ENCODE assay signal across 1 cellular context in the genomic region with DNA sequence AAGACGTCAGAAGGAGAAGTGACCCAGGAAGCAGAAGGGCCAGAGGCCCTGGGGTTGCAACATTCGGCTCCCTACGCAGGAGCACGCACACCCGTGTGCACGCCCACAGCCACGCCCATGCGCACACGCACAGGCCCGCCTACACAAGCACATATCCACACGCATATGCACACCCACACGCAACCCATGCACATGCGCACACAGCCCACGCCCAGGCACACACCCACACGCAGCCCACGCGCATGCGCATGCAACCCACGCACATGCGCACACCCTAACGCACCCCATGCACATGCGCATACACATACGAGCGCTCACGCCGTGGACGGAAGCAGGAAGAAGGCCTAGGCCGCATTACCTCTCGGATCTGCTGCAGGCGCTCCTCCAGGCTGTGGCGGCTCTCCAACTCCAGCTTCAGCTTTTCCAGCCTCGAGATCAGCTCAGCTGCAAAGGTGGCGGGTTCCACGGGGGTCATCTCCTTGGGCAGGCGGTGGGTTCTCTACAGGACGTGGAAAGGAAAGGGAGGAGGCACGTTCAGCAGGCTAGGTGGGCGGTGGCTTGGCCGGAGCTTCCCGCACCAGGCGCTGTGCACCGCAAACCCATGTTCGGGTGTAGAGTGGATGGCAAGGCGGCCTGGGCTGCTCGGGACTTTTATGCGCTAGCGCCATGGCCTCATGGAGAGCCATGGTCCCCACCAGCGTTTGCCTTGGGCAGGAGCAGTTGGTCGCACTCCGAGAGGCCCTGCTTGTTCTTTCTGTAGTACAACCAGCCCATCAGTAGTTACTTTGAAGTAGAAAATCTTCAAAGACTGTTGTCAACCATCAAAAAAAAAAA.
TF ChIP-seq lines count a peak whose summit lies in the region.

No MANE protein-coding gene starts in this region.

TF ChIP-seq in K562, 482 proteins besides CTCF, POLR2A, EP300 and RAD21 (continued from another document and continues in another):
- TF ChIP-seq, protein P1, sequence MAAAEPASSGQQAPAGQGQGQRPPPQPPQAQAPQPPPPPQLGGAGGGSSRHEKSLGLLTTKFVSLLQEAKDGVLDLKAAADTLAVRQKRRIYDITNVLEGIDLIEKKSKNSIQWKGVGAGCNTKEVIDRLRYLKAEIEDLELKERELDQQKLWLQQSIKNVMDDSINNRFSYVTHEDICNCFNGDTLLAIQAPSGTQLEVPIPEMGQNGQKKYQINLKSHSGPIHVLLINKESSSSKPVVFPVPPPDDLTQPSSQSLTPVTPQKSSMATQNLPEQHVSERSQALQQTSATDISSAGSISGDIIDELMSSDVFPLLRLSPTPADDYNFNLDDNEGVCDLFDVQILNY (CRISPR knock-in tag; IDR thresholded peaks at IDR 0.05): no peak
- no peak for TF ChIP-seq HMG20A (CRISPR knock-in tag; conservative IDR thresholded peaks at IDR 0.05)
- no peak for TF ChIP-seq CSDE1 (IDR thresholded peaks at IDR 0.05)
- no peak for TF ChIP-seq ZNF143 (CRISPR knock-in tag; IDR thresholded peaks at IDR 0.05)
- TF ChIP-seq ZNF583 (CRISPR knock-in tag; IDR thresholded peaks at IDR 0.05): no peak
- TF ChIP-seq KDM1A (IDR thresholded peaks at IDR 0.05): peak in 1 of 2 experiments; percentile 100; a peak in 2 of 4 replicates
- TF ChIP-seq, protein P2, sequence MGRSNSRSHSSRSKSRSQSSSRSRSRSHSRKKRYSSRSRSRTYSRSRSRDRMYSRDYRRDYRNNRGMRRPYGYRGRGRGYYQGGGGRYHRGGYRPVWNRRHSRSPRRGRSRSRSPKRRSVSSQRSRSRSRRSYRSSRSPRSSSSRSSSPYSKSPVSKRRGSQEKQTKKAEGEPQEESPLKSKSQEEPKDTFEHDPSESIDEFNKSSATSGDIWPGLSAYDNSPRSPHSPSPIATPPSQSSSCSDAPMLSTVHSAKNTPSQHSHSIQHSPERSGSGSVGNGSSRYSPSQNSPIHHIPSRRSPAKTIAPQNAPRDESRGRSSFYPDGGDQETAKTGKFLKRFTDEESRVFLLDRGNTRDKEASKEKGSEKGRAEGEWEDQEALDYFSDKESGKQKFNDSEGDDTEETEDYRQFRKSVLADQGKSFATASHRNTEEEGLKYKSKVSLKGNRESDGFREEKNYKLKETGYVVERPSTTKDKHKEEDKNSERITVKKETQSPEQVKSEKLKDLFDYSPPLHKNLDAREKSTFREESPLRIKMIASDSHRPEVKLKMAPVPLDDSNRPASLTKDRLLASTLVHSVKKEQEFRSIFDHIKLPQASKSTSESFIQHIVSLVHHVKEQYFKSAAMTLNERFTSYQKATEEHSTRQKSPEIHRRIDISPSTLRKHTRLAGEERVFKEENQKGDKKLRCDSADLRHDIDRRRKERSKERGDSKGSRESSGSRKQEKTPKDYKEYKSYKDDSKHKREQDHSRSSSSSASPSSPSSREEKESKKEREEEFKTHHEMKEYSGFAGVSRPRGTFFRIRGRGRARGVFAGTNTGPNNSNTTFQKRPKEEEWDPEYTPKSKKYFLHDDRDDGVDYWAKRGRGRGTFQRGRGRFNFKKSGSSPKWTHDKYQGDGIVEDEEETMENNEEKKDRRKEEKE (IDR thresholded peaks at IDR 0.05; ENCODE audit: borderline replicate concordance in 1 of 2, control insufficient read depth in 1 of 2, low read depth in 2 of 2, low read length in 1 of 2): no peak
- no peak for TF ChIP-seq ZNF551 (CRISPR knock-in tag; IDR thresholded peaks at IDR 0.05)
- TF ChIP-seq ZKSCAN3 (CRISPR knock-in tag; IDR thresholded peaks at IDR 0.05): no peak
- no peak; a peak in 1 of 4 replicates for TF ChIP-seq TBL1XR1 (IDR thresholded peaks at IDR 0.05; ENCODE audit: low read length in 2 of 2)
- no peak for TF ChIP-seq STAT5B (CRISPR knock-in tag; IDR thresholded peaks at IDR 0.05)
- no peak for TF ChIP-seq ESRRB (CRISPR knock-in tag; IDR thresholded peaks at IDR 0.05; ENCODE audit: borderline replicate concordance)
- TF ChIP-seq, protein P3, sequence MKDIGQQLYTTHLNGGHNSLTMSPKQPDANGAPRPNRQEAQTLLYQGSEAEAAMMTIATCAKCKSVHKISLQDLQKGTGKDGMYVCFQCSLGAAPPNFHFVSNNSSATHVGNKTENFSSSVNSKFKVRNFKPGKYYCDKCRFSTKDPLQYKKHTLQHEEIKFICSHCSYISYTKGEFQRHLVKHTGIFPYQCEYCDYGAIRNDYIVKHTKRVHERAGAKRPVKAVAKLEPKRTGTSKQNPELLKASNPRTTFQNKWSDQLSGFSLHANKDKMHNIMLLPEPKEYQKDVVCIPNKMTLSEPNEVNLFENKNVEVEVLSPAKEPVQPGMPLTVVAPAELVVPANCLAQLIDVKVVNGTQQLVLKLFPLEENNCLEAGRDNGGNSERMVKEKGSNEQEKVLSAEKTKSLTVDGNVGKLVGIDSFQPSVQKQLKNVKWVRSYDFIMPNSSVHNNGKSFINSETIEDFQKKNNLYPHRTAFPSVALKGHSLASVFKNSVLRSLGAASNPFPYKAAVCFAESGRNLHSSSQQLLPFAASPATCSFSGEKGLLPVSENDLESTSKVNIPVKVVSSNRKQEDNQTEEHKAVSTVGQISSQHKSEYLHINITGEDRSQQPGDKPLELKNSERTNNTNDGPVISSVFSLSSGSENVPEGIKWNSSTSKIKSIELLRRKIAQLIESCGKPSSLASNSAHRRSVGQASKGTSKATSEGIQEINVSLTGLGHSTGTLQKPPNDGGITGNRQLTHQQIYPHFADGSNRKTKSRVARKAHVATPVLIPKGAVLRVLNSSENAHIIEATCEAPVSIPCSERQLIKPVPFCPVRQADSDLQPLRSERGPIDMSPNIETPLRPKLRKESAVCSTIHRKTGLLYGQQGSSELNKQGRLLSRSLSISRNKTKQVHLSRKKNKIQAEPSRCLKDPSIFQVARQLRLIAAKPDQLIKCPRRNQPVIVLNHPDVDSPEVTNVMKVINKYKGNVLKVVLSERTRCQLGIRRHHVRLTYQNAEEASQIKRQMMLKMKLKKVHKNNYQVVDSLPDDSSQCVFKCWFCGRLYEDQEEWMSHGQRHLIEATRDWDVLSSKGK (CRISPR knock-in tag; IDR thresholded peaks at IDR 0.05): no peak
- no peak for TF ChIP-seq NFRKB (IDR thresholded peaks at IDR 0.05; ENCODE audit: low read depth)
- no peak; the same call in 1 of the 2 replicates for TF ChIP-seq MTA3 (IDR thresholded peaks at IDR 0.05; ENCODE audit: borderline replicate concordance)
- TF ChIP-seq, protein P4, sequence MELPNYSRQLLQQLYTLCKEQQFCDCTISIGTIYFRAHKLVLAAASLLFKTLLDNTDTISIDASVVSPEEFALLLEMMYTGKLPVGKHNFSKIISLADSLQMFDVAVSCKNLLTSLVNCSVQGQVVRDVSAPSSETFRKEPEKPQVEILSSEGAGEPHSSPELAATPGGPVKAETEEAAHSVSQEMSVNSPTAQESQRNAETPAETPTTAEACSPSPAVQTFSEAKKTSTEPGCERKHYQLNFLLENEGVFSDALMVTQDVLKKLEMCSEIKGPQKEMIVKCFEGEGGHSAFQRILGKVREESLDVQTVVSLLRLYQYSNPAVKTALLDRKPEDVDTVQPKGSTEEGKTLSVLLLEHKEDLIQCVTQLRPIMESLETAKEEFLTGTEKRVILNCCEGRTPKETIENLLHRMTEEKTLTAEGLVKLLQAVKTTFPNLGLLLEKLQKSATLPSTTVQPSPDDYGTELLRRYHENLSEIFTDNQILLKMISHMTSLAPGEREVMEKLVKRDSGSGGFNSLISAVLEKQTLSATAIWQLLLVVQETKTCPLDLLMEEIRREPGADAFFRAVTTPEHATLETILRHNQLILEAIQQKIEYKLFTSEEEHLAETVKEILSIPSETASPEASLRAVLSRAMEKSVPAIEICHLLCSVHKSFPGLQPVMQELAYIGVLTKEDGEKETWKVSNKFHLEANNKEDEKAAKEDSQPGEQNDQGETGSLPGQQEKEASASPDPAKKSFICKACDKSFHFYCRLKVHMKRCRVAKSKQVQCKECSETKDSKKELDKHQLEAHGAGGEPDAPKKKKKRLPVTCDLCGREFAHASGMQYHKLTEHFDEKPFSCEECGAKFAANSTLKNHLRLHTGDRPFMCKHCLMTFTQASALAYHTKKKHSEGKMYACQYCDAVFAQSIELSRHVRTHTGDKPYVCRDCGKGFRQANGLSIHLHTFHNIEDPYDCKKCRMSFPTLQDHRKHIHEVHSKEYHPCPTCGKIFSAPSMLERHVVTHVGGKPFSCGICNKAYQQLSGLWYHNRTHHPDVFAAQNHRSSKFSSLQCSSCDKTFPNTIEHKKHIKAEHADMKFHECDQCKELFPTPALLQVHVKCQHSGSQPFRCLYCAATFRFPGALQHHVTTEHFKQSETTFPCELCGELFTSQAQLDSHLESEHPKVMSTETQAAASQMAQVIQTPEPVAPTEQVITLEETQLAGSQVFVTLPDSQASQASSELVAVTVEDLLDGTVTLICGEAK (IDR thresholded peaks at IDR 0.05): peak; percentile 63
- TF ChIP-seq, protein P4 (CRISPR knock-in tag; IDR thresholded peaks at IDR 0.05): no peak
- TF ChIP-seq NR2C2 (CRISPR knock-in tag; IDR thresholded peaks at IDR 0.05): no peak
- TF ChIP-seq NR2C2 (tag; IDR thresholded peaks at IDR 0.05): peak; percentile 97
- TF ChIP-seq FUS (optimal IDR thresholded peaks at IDR 0.05; ENCODE audit: low read depth, low read length): no peak
- TF ChIP-seq ZNF311 (CRISPR knock-in tag; IDR thresholded peaks at IDR 0.05): no peak
- peak in 1 of 2 experiments; percentile 64; a peak in 1 of 4 replicates for TF ChIP-seq KDM4B (IDR thresholded peaks at IDR 0.05; ENCODE audit: borderline replicate concordance in 2 of 2, low read depth in 1 of 2)
- TF ChIP-seq, protein P5, sequence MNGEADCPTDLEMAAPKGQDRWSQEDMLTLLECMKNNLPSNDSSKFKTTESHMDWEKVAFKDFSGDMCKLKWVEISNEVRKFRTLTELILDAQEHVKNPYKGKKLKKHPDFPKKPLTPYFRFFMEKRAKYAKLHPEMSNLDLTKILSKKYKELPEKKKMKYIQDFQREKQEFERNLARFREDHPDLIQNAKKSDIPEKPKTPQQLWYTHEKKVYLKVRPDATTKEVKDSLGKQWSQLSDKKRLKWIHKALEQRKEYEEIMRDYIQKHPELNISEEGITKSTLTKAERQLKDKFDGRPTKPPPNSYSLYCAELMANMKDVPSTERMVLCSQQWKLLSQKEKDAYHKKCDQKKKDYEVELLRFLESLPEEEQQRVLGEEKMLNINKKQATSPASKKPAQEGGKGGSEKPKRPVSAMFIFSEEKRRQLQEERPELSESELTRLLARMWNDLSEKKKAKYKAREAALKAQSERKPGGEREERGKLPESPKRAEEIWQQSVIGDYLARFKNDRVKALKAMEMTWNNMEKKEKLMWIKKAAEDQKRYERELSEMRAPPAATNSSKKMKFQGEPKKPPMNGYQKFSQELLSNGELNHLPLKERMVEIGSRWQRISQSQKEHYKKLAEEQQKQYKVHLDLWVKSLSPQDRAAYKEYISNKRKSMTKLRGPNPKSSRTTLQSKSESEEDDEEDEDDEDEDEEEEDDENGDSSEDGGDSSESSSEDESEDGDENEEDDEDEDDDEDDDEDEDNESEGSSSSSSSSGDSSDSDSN (IDR thresholded peaks at IDR 0.05; ENCODE audit: borderline replicate concordance in 1 of 2, low read depth in 2 of 2, low read length in 2 of 2): no peak
- no peak for TF ChIP-seq PHB (CRISPR knock-in tag; IDR thresholded peaks at IDR 0.05)
- peak; percentile 65 for TF ChIP-seq POU5F1 (IDR thresholded peaks at IDR 0.05; ENCODE audit: borderline replicate concordance, low read depth, low read length, partially characterized antibody)
- TF ChIP-seq TFAM (CRISPR knock-in tag; conservative IDR thresholded peaks at IDR 0.05): no peak
- TF ChIP-seq KDM5B (IDR thresholded peaks at IDR 0.05; ENCODE audit: insufficient replicate concordance, low read depth, low read length): no peak
- TF ChIP-seq TOE1 (IDR thresholded peaks at IDR 0.05; ENCODE audit: borderline replicate concordance): no peak
- no peak for TF ChIP-seq TOE1 (CRISPR knock-in tag; IDR thresholded peaks at IDR 0.05; ENCODE audit: borderline replicate concordance, low read depth)
- TF ChIP-seq SRSF9 (IDR thresholded peaks at IDR 0.05; ENCODE audit: borderline replicate concordance, low read depth, low read length): no peak
- TF ChIP-seq RFX1 (IDR thresholded peaks at IDR 0.05): no peak
- TF ChIP-seq KLF13 (tag; IDR thresholded peaks at IDR 0.05; ENCODE audit: borderline replicate concordance, low read depth): 0 out of 2 replicates have a peak, but pooled peaks have one; percentile 6
- peak; percentile 79 for TF ChIP-seq POLR2G (IDR thresholded peaks at IDR 0.05; ENCODE audit: low read depth, low read length)
- TF ChIP-seq CHCHD3 (CRISPR knock-in tag; IDR thresholded peaks at IDR 0.05): no peak
- peak; percentile 58 for TF ChIP-seq L3MBTL2 (IDR thresholded peaks at IDR 0.05)
- no peak for TF ChIP-seq ZC3H11A (IDR thresholded peaks at IDR 0.05; ENCODE audit: low read depth, low read length)
- TF ChIP-seq CCNT2 (IDR thresholded peaks at IDR 0.05; ENCODE audit: borderline replicate concordance, extremely low read depth, insufficient read length, low read depth, low read length): no peak
- peak; percentile 92 for TF ChIP-seq CEBPB (tag; IDR thresholded peaks at IDR 0.05)
- peak; percentile 80 for TF ChIP-seq ELF1 (tag; IDR thresholded peaks at IDR 0.05)
- no peak for TF ChIP-seq ZFPM2 (CRISPR knock-in tag; IDR thresholded peaks at IDR 0.05)
- no peak for TF ChIP-seq SP1 (CRISPR knock-in tag; IDR thresholded peaks at IDR 0.05)
- TF ChIP-seq DMBX1 (CRISPR knock-in tag; IDR thresholded peaks at IDR 0.05; ENCODE audit: borderline replicate concordance): no peak
